1 cellular context compared by ENCODE assay signal in the genomic region with DNA sequence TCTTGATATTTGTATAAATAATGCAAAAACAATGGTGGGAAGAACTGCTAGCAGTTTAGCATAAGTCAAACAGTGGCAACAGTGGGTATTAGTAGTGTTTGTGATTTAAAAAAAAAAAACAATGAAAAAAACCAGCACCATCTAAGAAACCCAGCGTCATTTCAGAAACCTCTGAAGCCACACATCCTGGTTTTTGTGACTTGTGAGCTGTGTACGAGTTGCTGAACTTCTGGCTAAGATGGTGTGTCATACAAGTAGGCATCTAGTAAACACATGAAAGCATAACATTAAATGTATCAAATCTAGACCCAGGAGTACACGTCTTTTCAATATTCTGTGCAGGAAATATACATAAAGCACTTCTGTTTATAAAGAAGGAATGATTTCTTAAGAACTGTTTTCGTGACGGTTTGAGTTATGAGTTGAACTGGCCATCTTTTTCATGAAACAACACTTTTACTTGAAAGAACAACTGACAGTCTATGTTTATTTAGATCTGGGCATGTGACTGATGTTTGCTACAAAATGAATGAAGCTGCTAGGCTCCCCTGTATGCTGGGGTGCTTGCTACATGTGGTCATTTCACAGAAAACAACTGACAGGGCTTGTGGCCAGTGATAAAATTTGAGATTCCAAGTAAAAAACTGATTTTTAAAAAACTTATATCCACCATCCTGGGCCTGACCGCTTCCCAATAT.
TF ChIP-seq lines count a peak whose summit lies in the region.

No MANE protein-coding gene starts in this region.

TF ChIP-seq in endothelial cell of umbilical vein, 7 proteins besides CTCF, POLR2A, EP300 and RAD21:
- no peak for TF ChIP-seq EZH2 (IDR thresholded peaks at IDR 0.05; ENCODE audit: borderline replicate concordance, low read depth, low read length, severe bottlenecking)
- TF ChIP-seq FOS (IDR thresholded peaks at IDR 0.05; ENCODE audit: borderline replicate concordance, insufficient read depth, low read length) = no peak
- no peak for TF ChIP-seq MYC (IDR thresholded peaks at IDR 0.05; ENCODE audit: low read depth, low read length)
- TF ChIP-seq, protein P1, sequence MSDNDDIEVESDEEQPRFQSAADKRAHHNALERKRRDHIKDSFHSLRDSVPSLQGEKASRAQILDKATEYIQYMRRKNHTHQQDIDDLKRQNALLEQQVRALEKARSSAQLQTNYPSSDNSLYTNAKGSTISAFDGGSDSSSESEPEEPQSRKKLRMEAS (IDR thresholded peaks at IDR 0.05; ENCODE audit: insufficient read depth, insufficient read length) = no peak
